ENCODE assay signal across 23 cellular contexts in the genomic region with DNA sequence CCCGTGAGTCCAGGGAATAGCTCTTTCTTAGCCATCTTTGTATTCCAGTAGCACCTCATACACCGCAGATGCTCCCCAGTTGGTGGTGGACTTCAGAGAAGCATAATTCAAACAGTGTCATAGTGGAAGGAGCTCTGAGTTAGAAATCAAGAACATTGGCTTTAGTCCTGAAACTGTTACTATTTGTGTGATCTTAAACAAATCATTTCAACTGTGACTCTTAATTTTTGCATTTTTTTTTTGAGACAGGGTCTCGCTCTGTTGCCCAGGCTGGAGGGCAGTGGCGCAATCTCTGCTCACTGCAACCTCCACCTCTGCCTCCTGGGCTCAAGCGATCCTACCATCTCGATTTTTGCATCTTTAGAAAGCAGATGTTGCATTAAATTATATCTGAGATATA. TPM values are rescaled to one million over a fixed set of nuclear protein-coding genes. Genes with fewer than 3 reads are reported as not detected.
A peak's percentile ranks its signal among the peaks of the same experiment; 100 is the strongest.
DNase-seq lines count a peak whose midpoint lies in the region; ATAC-seq lines count a peak whose summit lies in the region.
"Had no signal": no experiment of that assay in that cellular context is flagged by ENCODE, and none has a peak within 500 bp of the region (broad histone marks: within the 10 kb centered on the region; RNA-seq: fewer than 3 reads in every experiment).

No MANE protein-coding gene starts in this region.

- no peak overlapping the region for H4K12ac ChIP-seq in trophoblast cell (ENCODE audit: low read depth, low read length)

- H4K91ac ChIP-seq in trophoblast cell (ENCODE audit: low read depth, low read length), result no peak overlapping the region

- in situ Hi-C loops in GM23248 (cut with MboI), result no loop called here

- H3K36me3 Mint-ChIP-seq in activated CD4-positive, alpha-beta T cell treated with anti-CD3 and anti-CD28 coated beads, Interleukin-2, amount 10 ng/mL, durations not matched to agents 24 days and 14 days (ENCODE audit: low read depth), result peaks cover 14% of the 10 kb centered on the region
- peaks cover 14% of the 10 kb centered on the region for H3K36me3 Mint-ChIP-seq in activated naive CD8-positive, alpha-beta T cell treated with anti-CD3 and anti-CD28 coated beads, Interleukin-2, amount 10 ng/mL, durations not matched to agents 7 days and 5 days
- H3K36me3 Mint-ChIP-seq in activated T-cell treated with anti-CD3 and anti-CD28 coated beads, Interleukin-2, amount 50 U/mL, for 4 hours (ENCODE audit: insufficient read depth), result peaks cover 16% of the 10 kb centered on the region
- H3K36me3 Mint-ChIP-seq: IgD-negative memory B cell had no signal

- DNase-seq in activated CD4-positive, alpha-beta T cell treated with anti-CD3 and anti-CD28 coated beads, Interleukin-2, amount 10 ng/mL, durations not matched to agents 24 days and 14 days, result no peak
- DNase-seq in activated CD4-positive, alpha-beta T cell treated with anti-CD3 and anti-CD28 coated beads, Interleukin-2, amount 50 U/mL, for 4 hours, result no peak
- no peak for DNase-seq in GM23248
- no peak for DNase-seq in activated naive CD8-positive, alpha-beta T cell treated with anti-CD3 and anti-CD28 coated beads, Interleukin-2, amount 10 ng/mL, durations not matched to agents 7 days and 5 days
- peak in 1 of 2 donors; percentile 26 for DNase-seq in trophoblast cell
- DNase-seq in stimulated activated CD4-positive, alpha-beta T cell treated with anti-CD3 and anti-CD28 coated beads, Interleukin-4, amount 100 ng/mL, for 24 hours, result no peak
- DNase-seq in activated T-cell treated with anti-CD3 and anti-CD28 coated beads, Interleukin-2, amount 50 U/mL, for 4 hours, result no peak
- DNase-seq in DMS79 treated with DMSO at 0.1 percent for 48 hours (lab: John Stamatoyannopoulos, UW), result no peak
- DNase-seq: adrenal gland; dermis blood vessel endothelial cell; DMS53; foreskin fibroblast; mammary epithelial cell; NCI-H2029 treated with DMSO at 0.1 percent for 48 hours; NCI-H446; NK-92 treated with Interleukin-12 subunit alpha and Interleukin-12 subunit beta, amount 100 ng/mL, for 24 hours; posterior cingulate gyrus; sigmoid colon; stomach; upper lobe of right lung had no signal

- no peak overlapping the region for H3K4me3 Mint-ChIP-seq in activated CD4-positive, alpha-beta T cell treated with anti-CD3 and anti-CD28 coated beads, Interleukin-2, amount 10 ng/mL, durations not matched to agents 24 days and 14 days
- no peak overlapping the region for H3K4me3 Mint-ChIP-seq in activated naive CD8-positive, alpha-beta T cell treated with anti-CD3 and anti-CD28 coated beads, Interleukin-2, amount 10 ng/mL, durations not matched to agents 7 days and 5 days
- no peak overlapping the region for H3K4me3 Mint-ChIP-seq in activated T-cell treated with anti-CD3 and anti-CD28 coated beads, Interleukin-2, amount 50 U/mL, for 4 hours

- no peak overlapping the region for H3K27ac ChIP-seq in GM23248
- H3K27ac ChIP-seq in trophoblast cell (ENCODE audit: low read depth, low read length), result no peak overlapping the region
- H3K27ac ChIP-seq: A549, adrenal gland, RWPE1, sigmoid colon, stomach, upper lobe of right lung had no signal

- intact Hi-C loops in activated CD4-positive, alpha-beta T cell treated with anti-CD3 and anti-CD28 coated beads, Interleukin-2, amount 10 ng/mL, durations not matched to agents 24 days and 14 days (cut with micrococcal nuclease), result loop anchor here (5.0 to 10.0 kb wide), 4 partner anchors 104 to 1326 kb away; a partner anchor contains a TSS

- H3K9me3 Mint-ChIP-seq in activated CD4-positive, alpha-beta T cell treated with anti-CD3 and anti-CD28 coated beads, Interleukin-2, amount 10 ng/mL, durations not matched to agents 24 days and 14 days, result no peaks in the 10 kb centered on the region
- H3K9me3 Mint-ChIP-seq in activated naive CD8-positive, alpha-beta T cell treated with anti-CD3 and anti-CD28 coated beads, Interleukin-2, amount 10 ng/mL, durations not matched to agents 7 days and 5 days, result no peaks in the 10 kb centered on the region
- no peaks in the 10 kb centered on the region for H3K9me3 Mint-ChIP-seq in activated T-cell treated with anti-CD3 and anti-CD28 coated beads, Interleukin-2, amount 50 U/mL, for 4 hours
- H3K9me3 Mint-ChIP-seq: IgD-negative memory B cell had no signal

- H2BK12ac ChIP-seq in trophoblast cell (ENCODE audit: low read length), result no peak overlapping the region

- peaks cover 29% of the 10 kb centered on the region for H3K4me1 Mint-ChIP-seq in activated CD4-positive, alpha-beta T cell treated with anti-CD3 and anti-CD28 coated beads, Interleukin-2, amount 10 ng/mL, durations not matched to agents 24 days and 14 days
- peaks cover 16% of the 10 kb centered on the region for H3K4me1 Mint-ChIP-seq in activated naive CD8-positive, alpha-beta T cell treated with anti-CD3 and anti-CD28 coated beads, Interleukin-2, amount 10 ng/mL, durations not matched to agents 7 days and 5 days
- peaks cover 36% of the 10 kb centered on the region for H3K4me1 Mint-ChIP-seq in activated T-cell treated with anti-CD3 and anti-CD28 coated beads, Interleukin-2, amount 50 U/mL, for 4 hours (ENCODE audit: low read depth)

- H3K9me3 ChIP-seq in GM23248 (ENCODE audit: low read depth) (no peaks in the 10 kb centered on the region), trophoblast cell (ENCODE audit: insufficient read depth, low read depth, low read length) (no peaks in the 10 kb centered on the region)
- H3K9me3 ChIP-seq: A549, adrenal gland, sigmoid colon, stomach, upper lobe of right lung had no signal

- no peaks in the 10 kb centered on the region for H4K20me1 ChIP-seq in GM23248 (ENCODE audit: insufficient read depth)

- no peak overlapping the region for H4K8ac ChIP-seq in trophoblast cell (ENCODE audit: low read depth, low read length)

- no peak overlapping the region for H2BK120ac ChIP-seq in trophoblast cell (ENCODE audit: insufficient read depth, low read length, poor library complexity)

- H3K36me3 ChIP-seq in GM23248 (ENCODE audit: low read depth), result no peaks in the 10 kb centered on the region
- H3K36me3 ChIP-seq in trophoblast cell (ENCODE audit: control insufficient read depth in 1 of 2, insufficient read depth in 2 of 2, low read length in 2 of 2), result no peaks in the 10 kb centered on the region
- H3K36me3 ChIP-seq: adrenal gland, sigmoid colon, stomach, upper lobe of right lung had no signal

- H3K27ac Mint-ChIP-seq in activated CD4-positive, alpha-beta T cell treated with anti-CD3 and anti-CD28 coated beads, Interleukin-2, amount 10 ng/mL, durations not matched to agents 24 days and 14 days, result peak overlapping the region; percentile 47
- peak overlapping the region; percentile 58 for H3K27ac Mint-ChIP-seq in activated naive CD8-positive, alpha-beta T cell treated with anti-CD3 and anti-CD28 coated beads, Interleukin-2, amount 10 ng/mL, durations not matched to agents 7 days and 5 days

- POLR2A ChIA-PET in activated naive CD8-positive, alpha-beta T cell treated with anti-CD3 and anti-CD28 coated beads, Interleukin-2, amount 10 ng/mL, durations not matched to agents 7 days and 5 days (lab: Charles Lee), result interaction anchor here (0.6 kb wide), 1 partner anchor 10 kb away, joined by 4 read pairs; no protein-coding TSS in a partner anchor

- peaks cover 78% of the 10 kb centered on the region for H3K79me2 ChIP-seq in GM23248 (ENCODE audit: insufficient read depth)
- H3K79me2 ChIP-seq in trophoblast cell (ENCODE audit: control insufficient read depth, insufficient read depth, low read length, poor library complexity), result no peaks in the 10 kb centered on the region

- H3F3A ChIP-seq in GM23248 (ENCODE audit: insufficient read depth), result peaks cover 9% of the 10 kb centered on the region; the same call in 1 of the 2 replicates

- H3K4me2 ChIP-seq in GM23248 (ENCODE audit: unreplicated experiment), result peak overlapping the region; percentile 95
- no peak overlapping the region for H3K4me2 ChIP-seq in trophoblast cell (ENCODE audit: low read length)

- H3K4me3 ChIP-seq in GM23248, result 0 out of 2 replicates have a peak overlapping the region, but pooled peaks have one; percentile 88
- H3K4me3 ChIP-seq in trophoblast cell (ENCODE audit: low read depth, low read length), result no peak overlapping the region
- H3K4me3 ChIP-seq: A549, adrenal gland had no signal

- H3K79me1 ChIP-seq in trophoblast cell (ENCODE audit: low read length), result peaks cover 4% of the 10 kb centered on the region

- no peak for ATAC-seq in activated naive CD8-positive, alpha-beta T cell treated with anti-CD3 and anti-CD28 coated beads, Interleukin-2, amount 10 ng/mL, durations not matched to agents 7 days and 5 days (ENCODE audit: low read depth)
- no peak for ATAC-seq in activated T-cell treated with anti-CD3 and anti-CD28 coated beads, Interleukin-2, amount 50 U/mL, for 4 hours
- ATAC-seq: A549, upper lobe of right lung had no signal

- 97% methylated on average over 6 of the region's 6 CpGs for WGBS in GM23248 (ENCODE audit: low coverage in 1 of 2, low lambda C conversion rate in 2 of 2, missing lambda C conversion rate in 2 of 2), 2 experiments
- no CpG with 5 or more reads among the region's 6 CpGs for WGBS in trophoblast cell (ENCODE audit: extremely low coverage, insufficient coverage, insufficient read length)

- H2BK5ac ChIP-seq in trophoblast cell (ENCODE audit: low read depth, low read length, poor library complexity), result no peak overlapping the region

- H2AFZ ChIP-seq in GM23248, result no peak overlapping the region
- no peak overlapping the region for H2AFZ ChIP-seq in trophoblast cell (ENCODE audit: insufficient read depth, low read length, poor library complexity)

- H3K9ac ChIP-seq in GM23248, result no peak overlapping the region
- H3K9ac ChIP-seq in trophoblast cell (ENCODE audit: low read length), result no peak overlapping the region

- no peaks in the 10 kb centered on the region for H3K9me2 ChIP-seq in GM23248 (ENCODE audit: insufficient read depth)

- H3K23ac ChIP-seq in trophoblast cell (ENCODE audit: low read length), result no peak overlapping the region

- H3K18ac ChIP-seq in trophoblast cell (ENCODE audit: low read length), result no peak overlapping the region

- H3K4ac ChIP-seq in trophoblast cell (ENCODE audit: low read depth, low read length), result peak overlapping the region; percentile 79

- no peak overlapping the region for H2AK5ac ChIP-seq in trophoblast cell (ENCODE audit: low read length)

- H3K27me3 ChIP-seq in GM23248 (replicated peaks; ENCODE audit: insufficient read depth), result no peaks in the 10 kb centered on the region
- H3K27me3 ChIP-seq in trophoblast cell (ENCODE audit: insufficient read depth, low read length), result no peaks in the 10 kb centered on the region
- H3K27me3 ChIP-seq: adrenal gland, sigmoid colon, stomach, upper lobe of right lung had no signal

- H3K14ac ChIP-seq in trophoblast cell (ENCODE audit: low read length), result no peak overlapping the region

- peaks cover 45% of the 10 kb centered on the region for H3K4me1 ChIP-seq in GM23248 (ENCODE audit: insufficient read depth)
- H3K4me1 ChIP-seq in trophoblast cell (ENCODE audit: control insufficient read depth in 1 of 2, insufficient read depth in 2 of 2, low read length in 2 of 2), result no peaks in the 10 kb centered on the region

- H3K27me3 Mint-ChIP-seq in activated CD4-positive, alpha-beta T cell treated with anti-CD3 and anti-CD28 coated beads, Interleukin-2, amount 10 ng/mL, durations not matched to agents 24 days and 14 days, result no peaks in the 10 kb centered on the region
- no peaks in the 10 kb centered on the region for H3K27me3 Mint-ChIP-seq in activated naive CD8-positive, alpha-beta T cell treated with anti-CD3 and anti-CD28 coated beads, Interleukin-2, amount 10 ng/mL, durations not matched to agents 7 days and 5 days
- H3K27me3 Mint-ChIP-seq in activated T-cell treated with anti-CD3 and anti-CD28 coated beads, Interleukin-2, amount 50 U/mL, for 4 hours (ENCODE audit: low read depth), result no peaks in the 10 kb centered on the region
- H3K27me3 Mint-ChIP-seq: IgD-negative memory B cell had no signal

RNA-seq across cellular contexts. Expression of a gene that starts 1.8 kb away (rescaled TPM):
- 22.3 and 22.6 TPM in 2 replicates for total RNA-seq in activated CD4-positive, alpha-beta T cell treated with anti-CD3 and anti-CD28 coated beads, Interleukin-2, amount 10 ng/mL, durations not matched to agents 24 days and 14 days
- total RNA-seq in GM23248 (2014; rRNA removed; shearing (Covaris generic)), result 33.3 and 37.4 TPM in 2 replicates
- 41.3 and 41.6 TPM in 2 replicates for polyA plus RNA-seq in GM23248 (2016; fragmentation: Nextera tagmentation; extraction: Ambion mirVana)
- 10 to 100 TPM; 13.1 to 13.2 TPM for total RNA-seq in activated naive CD8-positive, alpha-beta T cell treated with anti-CD3 and anti-CD28 coated beads, Interleukin-2, amount 10 ng/mL, durations not matched to agents 7 days and 5 days
- polyA plus RNA-seq in trophoblast cell (2013), result 21.2 and 21.3 TPM in 2 replicates
- total RNA-seq in activated T-cell treated with anti-CD3 and anti-CD28 coated beads, Interleukin-2, amount 50 U/mL, for 4 hours, result 10 to 100 TPM; 12.5 to 14.7 (median 13.4) TPM
